ENCODE assay signal across 8 cellular contexts in the genomic region with DNA sequence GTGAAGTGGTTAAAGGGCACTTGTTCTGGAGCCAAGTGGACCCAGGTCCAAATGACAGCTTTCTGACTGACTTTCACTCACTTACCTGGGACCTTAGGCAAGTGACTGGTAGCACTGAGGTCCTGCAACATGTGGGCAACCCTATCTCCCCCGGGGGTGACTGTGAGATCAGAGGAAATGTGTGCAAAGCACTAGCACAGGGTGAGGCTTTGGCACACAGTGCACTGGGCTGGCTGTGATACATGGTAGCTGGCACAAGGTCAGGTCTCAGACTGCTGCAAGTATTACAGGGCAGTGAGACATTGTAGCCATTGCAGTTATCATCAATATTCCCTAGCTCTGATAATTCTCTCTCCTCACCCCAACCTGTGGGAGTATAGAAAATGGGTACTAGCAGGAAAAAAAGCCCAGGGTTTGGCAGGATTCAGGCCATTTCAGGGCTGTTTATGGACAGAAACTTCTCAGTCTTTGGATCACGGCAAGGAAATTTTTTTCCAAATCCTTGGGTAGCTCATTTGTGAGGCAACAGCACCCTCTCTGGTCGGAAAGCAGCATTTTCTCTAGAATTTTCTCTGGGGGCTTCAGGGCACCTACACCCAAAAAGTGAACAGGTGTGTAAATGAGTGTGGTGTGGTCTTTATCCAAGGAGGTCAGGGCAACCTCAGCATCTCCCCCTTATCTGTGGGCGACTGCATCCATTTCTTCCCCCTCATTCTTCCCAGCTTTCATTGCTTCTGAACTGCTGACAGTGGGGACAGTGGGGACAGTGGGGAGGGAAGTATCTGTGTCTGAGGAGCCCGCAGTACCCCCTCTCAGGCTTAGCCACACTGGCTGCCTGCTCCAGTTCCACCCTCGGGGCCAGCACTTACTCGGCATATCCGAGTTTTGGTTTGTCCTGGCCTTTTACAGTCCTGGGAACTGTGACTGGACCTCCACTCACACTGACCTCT.
DNase-seq lines count a peak whose midpoint lies in the region; ATAC-seq, FAIRE-seq and TF ChIP-seq lines count a peak whose summit lies in the region.

No MANE protein-coding gene starts in this region.

- H3K4me1 ChIP-seq in BE2C, result peaks cover 5% of the 10 kb centered on the region
- no peaks in the 10 kb centered on the region for H3K4me1 ChIP-seq in adipocyte (ENCODE audit: control insufficient read depth, insufficient read depth, low read length)
- H3K4me1 ChIP-seq in suprapubic skin, result peaks cover 20% of the 10 kb centered on the region

- DNase-seq in BE2C (no peak), HK-2 (ENCODE audit: unreplicated experiment) (peak; percentile 6), adipocyte (ENCODE audit: low read depth) (peak; percentile 75), hippocampal formation (lab: John Stamatoyannopoulos, UW) (peak; percentile 36 to 38), suprapubic skin (ENCODE audit: low spot score in 2 of 2) (no peak), ureter (ENCODE audit: low spot score) (no peak), RCC 7860 (ENCODE audit: low spot score) (no peak)

- no peak overlapping the region for H3K9ac ChIP-seq in adipocyte (ENCODE audit: low read length)

- H3K4me3 ChIP-seq in BE2C (ENCODE audit: low read depth, low read length) (no peak overlapping the region), adipocyte (ENCODE audit: low read length) (no peak overlapping the region), suprapubic skin (no peak overlapping the region)

- TF ChIP-seq EP300 in suprapubic skin (IDR thresholded peaks at IDR 0.05), result no peak

- no peak for FAIRE-seq in RCC 7860 (lab: Jason Lieb, UNC)

- ATAC-seq in GM19035 (IDR thresholded peaks at IDR 0.05; ENCODE audit: unreplicated experiment), result no peak

- H3K36me3 ChIP-seq in BE2C, result no peaks in the 10 kb centered on the region
- no peaks in the 10 kb centered on the region for H3K36me3 ChIP-seq in adipocyte (ENCODE audit: control insufficient read depth, insufficient read depth, low read length, severe bottlenecking)
- H3K36me3 ChIP-seq in suprapubic skin, result no peaks in the 10 kb centered on the region

- H3K27ac ChIP-seq in suprapubic skin, result no peak overlapping the region

- WGBS in suprapubic skin, result 23% methylated on average over 4 of the region's 8 CpGs

- H3K27me3 ChIP-seq in BE2C (no peaks in the 10 kb centered on the region), adipocyte (replicated peaks; ENCODE audit: control insufficient read depth, insufficient read depth, low read length) (peaks cover 57% of the 10 kb centered on the region), suprapubic skin (peaks cover 21% of the 10 kb centered on the region)

- peak; percentile 83 for TF ChIP-seq CTCF in BE2C (IDR thresholded peaks at IDR 0.05; ENCODE audit: low read depth, low read length)
- TF ChIP-seq CTCF in suprapubic skin (IDR thresholded peaks at IDR 0.05), result peak; percentile 40 to 49

- no peaks in the 10 kb centered on the region for H3K9me3 ChIP-seq in BE2C
- H3K9me3 ChIP-seq in adipocyte (ENCODE audit: control insufficient read depth, low read length), result peaks cover 10% of the 10 kb centered on the region
- no peaks in the 10 kb centered on the region for H3K9me3 ChIP-seq in suprapubic skin

- TF ChIP-seq POLR2A in suprapubic skin (IDR thresholded peaks at IDR 0.05), result no peak

Comparison
In these comparisons a context has a peak if more than half of its experiments do, and no peak if none do; other contexts are left out.
1. DNase-seq: peak in HK-2 (single experiment), adipocyte (single experiment) and hippocampal formation (2 of 2); none in BE2C (single experiment), suprapubic skin (0 of 2), ureter (single experiment) and RCC 7860 (single experiment).